28 cellular contexts compared by ENCODE assay signal in genomic region chr10:115801987-115802386, GRCh38.
"Had no signal": no experiment of that assay in that cellular context is flagged by ENCODE, and none has a peak within 500 bp of the region (broad histone marks: within the 10 kb centered on the region; RNA-seq: fewer than 3 reads in every experiment).

No MANE protein-coding gene starts in this region.

- DNase-seq: activated CD4-positive, alpha-beta T cell treated with anti-CD3 and anti-CD28 coated beads, Interleukin-2, amount 10 ng/mL, durations not matched to agents 7 days and 5 days; activated CD8-positive, alpha-beta memory T cell treated with anti-CD3 and anti-CD28 coated beads for 24 hours; activated CD8-positive, alpha-beta memory T cell treated with anti-CD3 and anti-CD28 coated beads, Interleukin-2, amount 50 U/mL, for 48 hours; activated effector memory CD4-positive, alpha-beta T cell treated with anti-CD3 and anti-CD28 coated beads, Interleukin-2, amount 50 U/mL, for 16 hours; activated naive CD4-positive, alpha-beta T cell treated with anti-CD3 and anti-CD28 coated beads, Interleukin-2, amount 50 U/mL, for 16 hours; activated T-cell treated with anti-CD3 and anti-CD28 coated beads, Interleukin-2, amount 50 U/mL, for 72 hours; cortex of kidney; effector CD8-positive, alpha-beta T cell; glutamatergic neuron; hippocampal formation; naive B cell; psoas muscle; right lobe of liver; small intestine; stimulated activated CD4-positive, alpha-beta T cell treated with anti-CD3 and anti-CD28 coated beads, Interleukin-15, amount 100 ng/mL, for 24 hours; stimulated activated CD4-positive, alpha-beta T cell treated with anti-CD3 and anti-CD28 coated beads, Interleukin-2, amount 100 ng/mL, for 48 hours; transverse colon; uterus had no signal

- H3K36me3 ChIP-seq: ascending aorta, esophagus muscularis mucosa, right lobe of liver, transverse colon, uterus had no signal

- ATAC-seq: activated CD4-positive, CD25-positive, alpha-beta regulatory T cell treated with anti-CD3 and anti-CD28 coated beads, Interleukin-2, amount 50 U/mL, for 24 hours; activated T-cell treated with anti-CD3 and anti-CD28 coated beads, Interleukin-2, amount 50 U/mL, for 72 hours; left lobe of liver; psoas muscle; right lobe of liver had no signal

- H3K9me3 Mint-ChIP-seq: activated CD4-positive, alpha-beta T cell treated with anti-CD3 and anti-CD28 coated beads, Interleukin-2, amount 10 ng/mL, durations not matched to agents 7 days and 5 days; neural crest cell; T-helper 1 cell treated with Interleukin-12 subunit alpha and Interleukin-12 subunit beta and Interleukin-4 antibody, amounts not matched to agents 30 μg/mL and 1 μg/mL, for 36 hours had no signal

- H3K36me3 Mint-ChIP-seq: naive B cell had no signal

- H3K27me3 Mint-ChIP-seq: activated CD4-positive, alpha-beta T cell treated with anti-CD3 and anti-CD28 coated beads, Interleukin-2, amount 10 ng/mL, durations not matched to agents 7 days and 5 days; central memory CD8-positive, alpha-beta T cell had no signal

- H3K4me3 ChIP-seq: ascending aorta, esophagus muscularis mucosa, lung, psoas muscle, right lobe of liver, transverse colon, uterus had no signal

- FAIRE-seq: keratinocyte, small intestine had no signal

- H3K27ac ChIP-seq: ascending aorta, esophagus muscularis mucosa, psoas muscle, right lobe of liver, transverse colon, uterus had no signal

- H3K9me3 ChIP-seq: ascending aorta, esophagus muscularis mucosa, psoas muscle, right lobe of liver, transverse colon, uterus had no signal

- H3K27ac Mint-ChIP-seq: activated CD4-positive, alpha-beta T cell treated with anti-CD3 and anti-CD28 coated beads, Interleukin-2, amount 10 ng/mL, durations not matched to agents 7 days and 5 days; activated T-cell treated with anti-CD3 and anti-CD28 coated beads, Interleukin-2, amount 50 U/mL, for 72 hours; naive B cell; stimulated activated naive CD8-positive, alpha-beta T cell treated with anti-CD3 and anti-CD28 coated beads, Interleukin-15, Interleukin-2, amounts not matched to agents 100 ng/mL and 50 ng/mL, for 24 hours; T-helper 1 cell treated with Interleukin-12 subunit alpha and Interleukin-12 subunit beta and Interleukin-4 antibody, amounts not matched to agents 30 μg/mL and 1 μg/mL, for 36 hours had no signal

- H3K4me3 Mint-ChIP-seq: activated CD4-positive, alpha-beta T cell treated with anti-CD3 and anti-CD28 coated beads, Interleukin-2, amount 10 ng/mL, durations not matched to agents 7 days and 5 days; activated T-cell treated with anti-CD3 and anti-CD28 coated beads, Interleukin-2, amount 50 U/mL, for 72 hours; central memory CD8-positive, alpha-beta T cell; naive B cell; neural crest cell; stimulated activated naive CD8-positive, alpha-beta T cell treated with anti-CD3 and anti-CD28 coated beads, Interleukin-15, Interleukin-2, amounts not matched to agents 100 ng/mL and 50 ng/mL, for 24 hours; T-helper 1 cell treated with Interleukin-12 subunit alpha and Interleukin-12 subunit beta and Interleukin-4 antibody, amounts not matched to agents 30 μg/mL and 1 μg/mL, for 36 hours had no signal

- H3K4me1 Mint-ChIP-seq: activated CD4-positive, alpha-beta T cell treated with anti-CD3 and anti-CD28 coated beads, Interleukin-2, amount 10 ng/mL, durations not matched to agents 7 days and 5 days; central memory CD8-positive, alpha-beta T cell; naive B cell had no signal

- H3K27me3 ChIP-seq: ascending aorta, esophagus muscularis mucosa, right lobe of liver, transverse colon, uterus had no signal

- H3K4me1 ChIP-seq: esophagus muscularis mucosa, psoas muscle, right lobe of liver, uterus had no signal
